Comparison of ENCODE assay signal across 21 cellular contexts in the genomic region with DNA sequence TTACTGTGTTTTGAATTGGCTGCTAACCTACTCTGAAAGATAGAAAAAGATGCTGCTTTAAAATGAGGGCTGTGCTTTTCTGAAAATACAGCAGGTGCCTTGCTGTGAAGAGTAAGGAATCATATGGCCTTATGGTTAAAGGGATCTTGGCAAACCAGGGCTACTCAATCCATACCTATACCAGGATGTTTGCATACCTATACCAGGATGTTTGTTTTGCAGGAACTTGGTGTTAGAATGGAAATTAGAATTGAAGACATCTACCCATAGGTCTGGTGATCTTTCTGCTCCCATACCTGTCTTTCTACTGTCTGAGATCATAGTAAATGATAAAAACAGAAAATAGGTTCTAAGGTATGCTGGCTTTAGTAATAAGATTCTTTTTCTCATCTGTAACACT.
"Had no signal": no experiment of that assay in that cellular context is flagged by ENCODE, and none has a peak within 500 bp of the region (broad histone marks: within the 10 kb centered on the region; RNA-seq: fewer than 3 reads in every experiment).

No MANE protein-coding gene starts in this region.

- DNase-seq: IMR-90, Karpas-422, KG1, MM.1S, NCI-H1092 treated with DMSO at 0.1 percent for 48 hours, NCI-H1436, NCI-H187, NCI-H2029, NCI-H2081 treated with DMSO at 0.1 percent for 48 hours, NCI-H2171, NCI-H226, NCI-H446, NCI-H510A, NCI-H524 treated with DMSO at 0.1 percent for 48 hours, NCI-H774, Right ventricle myocardium superior, RPMI8226, SIG-M5, SW 1271 had no signal

- H3K36me3 ChIP-seq: SJSA1 had no signal

- H3K4me3 ChIP-seq: SJSA1, SK-N-MC had no signal

- H3K27me3 ChIP-seq: SJSA1 had no signal

- H3K9me3 ChIP-seq: SJSA1 had no signal

- H3K27ac ChIP-seq: SJSA1, SK-N-MC had no signal
